Comparison of ENCODE assay signal across 2 cellular contexts in the genomic region with DNA sequence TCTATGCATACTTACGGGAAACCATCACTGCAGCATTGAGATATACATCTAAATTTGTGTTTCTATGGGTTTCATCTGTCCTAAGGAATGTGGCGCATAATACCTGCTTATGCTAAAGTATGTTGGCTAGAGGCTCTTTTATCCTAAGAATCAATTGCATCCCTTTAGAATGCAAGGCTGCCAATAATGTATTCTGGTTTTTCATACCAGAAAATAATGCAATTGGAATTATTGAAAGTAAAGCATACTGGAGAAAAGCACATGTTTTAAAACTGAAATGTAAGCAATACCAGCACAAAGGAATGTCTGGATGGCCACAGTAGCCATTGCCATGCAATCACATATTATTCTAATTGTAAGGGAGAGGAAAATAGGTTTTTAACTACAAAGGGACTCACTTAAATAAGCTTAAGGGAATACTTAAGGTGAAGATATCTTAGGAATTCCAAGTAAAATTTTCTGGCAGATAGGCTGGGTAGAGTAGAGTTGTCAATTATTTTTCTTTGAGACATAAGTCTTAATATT.
A peak's percentile ranks its signal among the peaks of the same experiment; 100 is the strongest.
TF ChIP-seq lines count a peak whose summit lies in the region.

No MANE protein-coding gene starts in this region.

TF ChIP-seq in GM23338, 12 proteins besides CTCF, POLR2A, EP300 and RAD21:
- TF ChIP-seq, protein P1, sequence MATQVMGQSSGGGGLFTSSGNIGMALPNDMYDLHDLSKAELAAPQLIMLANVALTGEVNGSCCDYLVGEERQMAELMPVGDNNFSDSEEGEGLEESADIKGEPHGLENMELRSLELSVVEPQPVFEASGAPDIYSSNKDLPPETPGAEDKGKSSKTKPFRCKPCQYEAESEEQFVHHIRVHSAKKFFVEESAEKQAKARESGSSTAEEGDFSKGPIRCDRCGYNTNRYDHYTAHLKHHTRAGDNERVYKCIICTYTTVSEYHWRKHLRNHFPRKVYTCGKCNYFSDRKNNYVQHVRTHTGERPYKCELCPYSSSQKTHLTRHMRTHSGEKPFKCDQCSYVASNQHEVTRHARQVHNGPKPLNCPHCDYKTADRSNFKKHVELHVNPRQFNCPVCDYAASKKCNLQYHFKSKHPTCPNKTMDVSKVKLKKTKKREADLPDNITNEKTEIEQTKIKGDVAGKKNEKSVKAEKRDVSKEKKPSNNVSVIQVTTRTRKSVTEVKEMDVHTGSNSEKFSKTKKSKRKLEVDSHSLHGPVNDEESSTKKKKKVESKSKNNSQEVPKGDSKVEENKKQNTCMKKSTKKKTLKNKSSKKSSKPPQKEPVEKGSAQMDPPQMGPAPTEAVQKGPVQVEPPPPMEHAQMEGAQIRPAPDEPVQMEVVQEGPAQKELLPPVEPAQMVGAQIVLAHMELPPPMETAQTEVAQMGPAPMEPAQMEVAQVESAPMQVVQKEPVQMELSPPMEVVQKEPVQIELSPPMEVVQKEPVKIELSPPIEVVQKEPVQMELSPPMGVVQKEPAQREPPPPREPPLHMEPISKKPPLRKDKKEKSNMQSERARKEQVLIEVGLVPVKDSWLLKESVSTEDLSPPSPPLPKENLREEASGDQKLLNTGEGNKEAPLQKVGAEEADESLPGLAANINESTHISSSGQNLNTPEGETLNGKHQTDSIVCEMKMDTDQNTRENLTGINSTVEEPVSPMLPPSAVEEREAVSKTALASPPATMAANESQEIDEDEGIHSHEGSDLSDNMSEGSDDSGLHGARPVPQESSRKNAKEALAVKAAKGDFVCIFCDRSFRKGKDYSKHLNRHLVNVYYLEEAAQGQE (IDR thresholded peaks at IDR 0.05; ENCODE audit: unreplicated experiment) = no peak
- no peak for TF ChIP-seq ZNF114 (CRISPR knock-in tag; IDR thresholded peaks at IDR 0.05)
- TF ChIP-seq NANOG (IDR thresholded peaks at IDR 0.05; ENCODE audit: borderline replicate concordance) = peak; percentile 46; the same call in 1 of the 2 replicates
- TF ChIP-seq, protein P2, sequence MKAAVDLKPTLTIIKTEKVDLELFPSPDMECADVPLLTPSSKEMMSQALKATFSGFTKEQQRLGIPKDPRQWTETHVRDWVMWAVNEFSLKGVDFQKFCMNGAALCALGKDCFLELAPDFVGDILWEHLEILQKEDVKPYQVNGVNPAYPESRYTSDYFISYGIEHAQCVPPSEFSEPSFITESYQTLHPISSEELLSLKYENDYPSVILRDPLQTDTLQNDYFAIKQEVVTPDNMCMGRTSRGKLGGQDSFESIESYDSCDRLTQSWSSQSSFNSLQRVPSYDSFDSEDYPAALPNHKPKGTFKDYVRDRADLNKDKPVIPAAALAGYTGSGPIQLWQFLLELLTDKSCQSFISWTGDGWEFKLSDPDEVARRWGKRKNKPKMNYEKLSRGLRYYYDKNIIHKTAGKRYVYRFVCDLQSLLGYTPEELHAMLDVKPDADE (IDR thresholded peaks at IDR 0.05) = no peak
- TF ChIP-seq JUNB (IDR thresholded peaks at IDR 0.05; ENCODE audit: unreplicated experiment) = no peak

TF ChIP-seq in WTC11, 78 proteins besides CTCF, POLR2A, EP300 and RAD21 (continued from another document):
- no peak for TF ChIP-seq PRDM15 (CRISPR knock-in tag; IDR thresholded peaks at IDR 0.05)
- TF ChIP-seq, protein P3, sequence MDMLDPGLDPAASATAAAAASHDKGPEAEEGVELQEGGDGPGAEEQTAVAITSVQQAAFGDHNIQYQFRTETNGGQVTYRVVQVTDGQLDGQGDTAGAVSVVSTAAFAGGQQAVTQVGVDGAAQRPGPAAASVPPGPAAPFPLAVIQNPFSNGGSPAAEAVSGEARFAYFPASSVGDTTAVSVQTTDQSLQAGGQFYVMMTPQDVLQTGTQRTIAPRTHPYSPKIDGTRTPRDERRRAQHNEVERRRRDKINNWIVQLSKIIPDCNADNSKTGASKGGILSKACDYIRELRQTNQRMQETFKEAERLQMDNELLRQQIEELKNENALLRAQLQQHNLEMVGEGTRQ (CRISPR knock-in tag; IDR thresholded peaks at IDR 0.05) = no peak
- TF ChIP-seq ATF1 (CRISPR knock-in tag; IDR thresholded peaks at IDR 0.05) = no peak
- TF ChIP-seq ZNF219 (CRISPR knock-in tag; IDR thresholded peaks at IDR 0.05; ENCODE audit: borderline replicate concordance) = no peak
- no peak for TF ChIP-seq GTF2I (CRISPR knock-in tag; conservative IDR thresholded peaks at IDR 0.05)
- no peak for TF ChIP-seq CBFB (CRISPR knock-in tag; IDR thresholded peaks at IDR 0.05; ENCODE audit: low read depth)
TF ChIP-seq in WTC11: peak in this region for 0.
